ENCODE assay signal across 8 cellular contexts in the genomic region with DNA sequence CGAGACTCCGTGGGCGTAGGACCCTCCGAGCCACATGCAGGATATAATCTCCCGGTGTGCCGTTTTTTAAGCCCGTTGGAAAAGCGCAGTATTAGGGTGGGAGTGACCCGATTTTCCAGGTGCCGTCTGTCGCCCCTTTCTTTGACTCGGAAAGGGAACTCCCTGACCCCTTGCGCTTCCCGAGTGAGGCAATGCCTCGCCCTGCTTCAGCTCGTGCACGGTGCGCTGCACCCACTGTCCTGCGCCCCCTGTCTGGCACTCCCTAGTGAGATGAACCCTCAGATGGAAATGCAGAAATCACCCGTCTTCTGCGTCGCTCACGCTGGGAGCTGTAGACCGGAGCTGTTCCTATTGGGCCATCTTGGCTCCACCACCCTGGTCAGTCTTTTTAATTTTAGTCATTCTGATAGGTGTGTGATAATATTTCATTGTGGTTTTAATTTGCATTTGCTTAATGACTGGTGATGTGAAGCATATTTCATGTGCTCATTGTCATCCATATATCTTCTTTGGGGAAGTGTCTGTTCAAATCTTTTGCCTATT. TPM values are rescaled to one million over a fixed set of nuclear protein-coding genes. Genes with fewer than 3 reads are reported as not detected.
DNase-seq lines count a peak whose midpoint lies in the region; ATAC-seq and TF ChIP-seq lines count a peak whose summit lies in the region.
"Not testable (repeated sequence)": the region's sequence is repeated elsewhere in the genome, so short reads cannot be mapped to it uniquely, and the experiment has no call there.

No MANE protein-coding gene starts in this region.

- TF ChIP-seq CTCF in GM23338 (conservative IDR thresholded peaks at IDR 0.05; ENCODE audit: low read depth in 2 of 2): peak in 1 of 2 experiments; percentile 27; a peak in 1 of 4 replicates
- not testable (repeated sequence) for TF ChIP-seq CTCF in activated B cell treated with CpG ODN at 0.5 μM for 24 hours (IDR thresholded peaks at IDR 0.05)

- H3K4me1 ChIP-seq in GM23338 (ENCODE audit: insufficient read depth): not testable (repeated sequence)

- H3K27me3 ChIP-seq in GM23338 (ENCODE audit: insufficient read depth): peaks cover 91% of the 10 kb centered on the region

- H2AFZ ChIP-seq in GM23338: peak overlapping the region; percentile 72

- H3F3A ChIP-seq in GM23338 (replicated peaks; ENCODE audit: low read depth): not testable (repeated sequence)

- intact Hi-C loops in activated B cell treated with CpG ODN at 0.5 μM for 24 hours (cut with micrococcal nuclease): not testable (repeated sequence)

- CTCF ChIA-PET in activated B cell treated with CpG ODN at 0.5 μM for 24 hours (lab: Charles Lee): not testable (repeated sequence)

- not testable (repeated sequence) for H3K27ac Mint-ChIP-seq in GM23338
- peak overlapping the region; percentile 53 for H3K27ac Mint-ChIP-seq in activated B cell treated with CpG ODN at 0.5 μM for 24 hours
- H3K27ac Mint-ChIP-seq in activated naive CD8-positive, alpha-beta T cell treated with anti-CD3 and anti-CD28 coated beads for 36 hours: peak overlapping the region; percentile 80

- H3K27me3 Mint-ChIP-seq in GM23338 (ENCODE audit: insufficient read depth, low read depth, poor library complexity): peaks cover 72% of the 10 kb centered on the region
- not testable (repeated sequence) for H3K27me3 Mint-ChIP-seq in activated B cell treated with CpG ODN at 0.5 μM for 24 hours; activated naive CD8-positive, alpha-beta T cell treated with anti-CD3 and anti-CD28 coated beads for 36 hours

- not testable (repeated sequence) for H3K4me1 Mint-ChIP-seq in GM23338; activated B cell treated with CpG ODN at 0.5 μM for 24 hours; activated naive CD8-positive, alpha-beta T cell treated with anti-CD3 and anti-CD28 coated beads for 36 hours

- not testable (repeated sequence) for H3K36me3 ChIP-seq in GM23338 (ENCODE audit: insufficient read depth)

- H3K79me2 ChIP-seq in GM23338 (replicated peaks; ENCODE audit: insufficient read depth): not testable (repeated sequence)

- H3K4me3 Mint-ChIP-seq in GM23338 (peak overlapping the region; percentile 89), activated B cell treated with CpG ODN at 0.5 μM for 24 hours (peak overlapping the region; percentile 87)
- peak overlapping the region; percentile 83 for H3K4me3 Mint-ChIP-seq in activated naive CD8-positive, alpha-beta T cell treated with anti-CD3 and anti-CD28 coated beads for 36 hours

- H3K36me3 Mint-ChIP-seq in GM23338 (ENCODE audit: low read depth); activated B cell treated with CpG ODN at 0.5 μM for 24 hours (ENCODE audit: low read depth); activated naive CD8-positive, alpha-beta T cell treated with anti-CD3 and anti-CD28 coated beads for 36 hours: not testable (repeated sequence)

- ATAC-seq in GM23338: not testable (repeated sequence)
- peak; percentile 52 for ATAC-seq in activated B cell treated with CpG ODN at 0.5 μM for 24 hours (ENCODE audit: low read depth)

- not testable (repeated sequence) for H4K20me1 ChIP-seq in GM23338 (replicated peaks; ENCODE audit: insufficient read depth)

- H3K4me3 ChIP-seq in GM23338: peak overlapping the region; percentile 79

- POLR2A ChIA-PET in activated B cell treated with CpG ODN at 0.5 μM for 24 hours (lab: Charles Lee): not testable (repeated sequence)

- peak overlapping the region; percentile 71 for H3K4me2 ChIP-seq in GM23338

- H3K9me2 ChIP-seq in GM23338 (ENCODE audit: insufficient read depth): not testable (repeated sequence)

- H3K27ac ChIP-seq in GM23338 (ENCODE audit: low read depth): not testable (repeated sequence)

- DNase-seq in A172 (ENCODE audit: low spot score) (peak; percentile 1), NCI-H748 (lab: John Stamatoyannopoulos, UW; ENCODE audit: unreplicated experiment) (peak; percentile 56), activated B cell treated with CpG ODN at 0.5 μM for 24 hours (peak; percentile 24), fibroblast of peridontal ligament (ENCODE audit: extremely low read depth) (peak; percentile 18), midbrain (lab: John Stamatoyannopoulos, UW) (peak; percentile 4)
- DNase-seq in GM23338 (ENCODE audit: low spot score): not testable (repeated sequence)
- peak; percentile 62 for DNase-seq in activated naive CD8-positive, alpha-beta T cell treated with anti-CD3 and anti-CD28 coated beads for 36 hours
- peak; percentile 59 for DNase-seq in stimulated activated CD4-positive, alpha-beta T cell treated with anti-CD3 and anti-CD28 coated beads, Interleukin-1b, Interleukin-23, amount 100 ng/mL, for 48 hours

- H3K9me3 Mint-ChIP-seq in GM23338, activated B cell treated with CpG ODN at 0.5 μM for 24 hours: not testable (repeated sequence)
- peaks cover 11% of the 10 kb centered on the region for H3K9me3 Mint-ChIP-seq in activated naive CD8-positive, alpha-beta T cell treated with anti-CD3 and anti-CD28 coated beads for 36 hours

RNA-seq across cellular contexts. Expression of gene ACR, which starts 19.0 kb away (rescaled TPM):
- total RNA-seq in A172 (2014; rRNA removed; shearing (Covaris generic)): not detected in 2 replicates
- total RNA-seq in GM23338 (2014; rRNA removed; shearing (Covaris generic)): 2.2 TPM in 1 of 2 replicates, not detected in the other
- polyA plus RNA-seq in GM23338 (2016; fragmentation: Nextera tagmentation; extraction: Ambion mirVana): not detected in 2 replicates
- total RNA-seq in activated B cell treated with CpG ODN at 0.5 μM for 24 hours: not detected in 2 replicates
- total RNA-seq in activated naive CD8-positive, alpha-beta T cell treated with anti-CD3 and anti-CD28 coated beads for 36 hours: not detected

RNA-seq across cellular contexts. Expression of gene RABL2B, which starts 26.4 kb away (rescaled TPM):
- total RNA-seq in A172 (2014; rRNA removed; shearing (Covaris generic)): 11.3 and 13.2 TPM in 2 replicates
- 11.5 and 11.8 TPM in 2 replicates for total RNA-seq in GM23338 (2014; rRNA removed; shearing (Covaris generic))
- polyA plus RNA-seq in GM23338 (2016; fragmentation: Nextera tagmentation; extraction: Ambion mirVana): 9.7 and 10.8 TPM in 2 replicates
- total RNA-seq in activated B cell treated with CpG ODN at 0.5 μM for 24 hours: 57.6 and 62.5 TPM in 2 replicates
- total RNA-seq in activated naive CD8-positive, alpha-beta T cell treated with anti-CD3 and anti-CD28 coated beads for 36 hours: 10 to 100 TPM; 21.1 to 25.2 TPM
